Comparison of ENCODE assay signal across 2 cellular contexts in the genomic region with DNA sequence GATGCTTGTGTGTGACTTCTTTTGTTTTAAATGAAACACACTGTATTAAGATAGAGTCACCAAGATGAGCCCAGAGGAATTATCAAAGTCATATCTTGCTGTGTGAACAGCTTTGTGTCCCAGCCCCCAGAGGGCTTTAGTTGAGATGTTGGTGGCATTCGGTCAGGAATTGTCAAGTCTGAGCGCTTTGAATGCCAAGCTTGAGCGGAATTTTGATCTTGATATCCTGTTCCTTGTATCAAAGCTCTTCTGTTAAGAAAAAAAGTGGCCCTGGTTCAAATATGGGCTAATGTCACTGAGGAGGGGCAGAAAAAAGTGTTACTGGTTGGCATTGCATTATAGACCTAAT.
TF ChIP-seq lines count a peak whose summit lies in the region.

No MANE protein-coding gene starts in this region.

TF ChIP-seq in liver, 16 proteins besides CTCF, POLR2A, EP300 and RAD21:
- TF ChIP-seq SP1 (IDR thresholded peaks at IDR 0.05) (no peak), HNF4G (IDR thresholded peaks at IDR 0.05) (no peak), EGR1 (IDR thresholded peaks at IDR 0.05; ENCODE audit: low read depth in 2 of 2) (no peak), YY1 (IDR thresholded peaks at IDR 0.05) (no peak), RXRA (IDR thresholded peaks at IDR 0.05) (no peak), JUND (IDR thresholded peaks at IDR 0.05) (no peak), GABPA (IDR thresholded peaks at IDR 0.05 in 1 of 2, conservative IDR thresholded peaks at IDR 0.05 in 1 of 2) (no peak), TAF1 (conservative IDR thresholded peaks at IDR 0.05) (no peak), NR2F2 (IDR thresholded peaks at IDR 0.05) (no peak)
- TF ChIP-seq, protein P1, sequence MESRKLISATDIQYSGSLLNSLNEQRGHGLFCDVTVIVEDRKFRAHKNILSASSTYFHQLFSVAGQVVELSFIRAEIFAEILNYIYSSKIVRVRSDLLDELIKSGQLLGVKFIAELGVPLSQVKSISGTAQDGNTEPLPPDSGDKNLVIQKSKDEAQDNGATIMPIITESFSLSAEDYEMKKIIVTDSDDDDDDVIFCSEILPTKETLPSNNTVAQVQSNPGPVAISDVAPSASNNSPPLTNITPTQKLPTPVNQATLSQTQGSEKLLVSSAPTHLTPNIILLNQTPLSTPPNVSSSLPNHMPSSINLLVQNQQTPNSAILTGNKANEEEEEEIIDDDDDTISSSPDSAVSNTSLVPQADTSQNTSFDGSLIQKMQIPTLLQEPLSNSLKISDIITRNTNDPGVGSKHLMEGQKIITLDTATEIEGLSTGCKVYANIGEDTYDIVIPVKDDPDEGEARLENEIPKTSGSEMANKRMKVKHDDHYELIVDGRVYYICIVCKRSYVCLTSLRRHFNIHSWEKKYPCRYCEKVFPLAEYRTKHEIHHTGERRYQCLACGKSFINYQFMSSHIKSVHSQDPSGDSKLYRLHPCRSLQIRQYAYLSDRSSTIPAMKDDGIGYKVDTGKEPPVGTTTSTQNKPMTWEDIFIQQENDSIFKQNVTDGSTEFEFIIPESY (IDR thresholded peaks at IDR 0.05), result no peak
- TF ChIP-seq, protein P2, sequence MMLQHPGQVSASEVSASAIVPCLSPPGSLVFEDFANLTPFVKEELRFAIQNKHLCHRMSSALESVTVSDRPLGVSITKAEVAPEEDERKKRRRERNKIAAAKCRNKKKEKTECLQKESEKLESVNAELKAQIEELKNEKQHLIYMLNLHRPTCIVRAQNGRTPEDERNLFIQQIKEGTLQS (IDR thresholded peaks at IDR 0.05), result no peak
- TF ChIP-seq, protein P3, sequence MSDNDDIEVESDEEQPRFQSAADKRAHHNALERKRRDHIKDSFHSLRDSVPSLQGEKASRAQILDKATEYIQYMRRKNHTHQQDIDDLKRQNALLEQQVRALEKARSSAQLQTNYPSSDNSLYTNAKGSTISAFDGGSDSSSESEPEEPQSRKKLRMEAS (IDR thresholded peaks at IDR 0.05), result no peak
TF ChIP-seq in liver: peak in this region for 0.

TF ChIP-seq in HepG2, 621 proteins besides CTCF, POLR2A, EP300 and RAD21 (continues in another document):
- TF ChIP-seq HMG20B (CRISPR knock-in tag; conservative IDR thresholded peaks at IDR 0.05) (no peak), MAF1 (CRISPR knock-in tag; IDR thresholded peaks at IDR 0.05; ENCODE audit: borderline replicate concordance) (no peak), PCBP2 (optimal IDR thresholded peaks at IDR 0.05; ENCODE audit: low read depth, low read length, poor library complexity, severe bottlenecking) (no peak), RARG (CRISPR knock-in tag; IDR thresholded peaks at IDR 0.05; ENCODE audit: low read depth) (no peak), NPAS2 (CRISPR knock-in tag; IDR thresholded peaks at IDR 0.05; ENCODE audit: borderline replicate concordance) (no peak), MEIS2 (CRISPR knock-in tag; IDR thresholded peaks at IDR 0.05) (no peak), AGO1 (IDR thresholded peaks at IDR 0.05; ENCODE audit: low read depth, low read length, poor library complexity, severe bottlenecking) (no peak), SIX1 (CRISPR knock-in tag; IDR thresholded peaks at IDR 0.05; ENCODE audit: borderline replicate concordance) (no peak), ZMYM4 (CRISPR knock-in tag; IDR thresholded peaks at IDR 0.05) (no peak)
- TF ChIP-seq, protein P4, sequence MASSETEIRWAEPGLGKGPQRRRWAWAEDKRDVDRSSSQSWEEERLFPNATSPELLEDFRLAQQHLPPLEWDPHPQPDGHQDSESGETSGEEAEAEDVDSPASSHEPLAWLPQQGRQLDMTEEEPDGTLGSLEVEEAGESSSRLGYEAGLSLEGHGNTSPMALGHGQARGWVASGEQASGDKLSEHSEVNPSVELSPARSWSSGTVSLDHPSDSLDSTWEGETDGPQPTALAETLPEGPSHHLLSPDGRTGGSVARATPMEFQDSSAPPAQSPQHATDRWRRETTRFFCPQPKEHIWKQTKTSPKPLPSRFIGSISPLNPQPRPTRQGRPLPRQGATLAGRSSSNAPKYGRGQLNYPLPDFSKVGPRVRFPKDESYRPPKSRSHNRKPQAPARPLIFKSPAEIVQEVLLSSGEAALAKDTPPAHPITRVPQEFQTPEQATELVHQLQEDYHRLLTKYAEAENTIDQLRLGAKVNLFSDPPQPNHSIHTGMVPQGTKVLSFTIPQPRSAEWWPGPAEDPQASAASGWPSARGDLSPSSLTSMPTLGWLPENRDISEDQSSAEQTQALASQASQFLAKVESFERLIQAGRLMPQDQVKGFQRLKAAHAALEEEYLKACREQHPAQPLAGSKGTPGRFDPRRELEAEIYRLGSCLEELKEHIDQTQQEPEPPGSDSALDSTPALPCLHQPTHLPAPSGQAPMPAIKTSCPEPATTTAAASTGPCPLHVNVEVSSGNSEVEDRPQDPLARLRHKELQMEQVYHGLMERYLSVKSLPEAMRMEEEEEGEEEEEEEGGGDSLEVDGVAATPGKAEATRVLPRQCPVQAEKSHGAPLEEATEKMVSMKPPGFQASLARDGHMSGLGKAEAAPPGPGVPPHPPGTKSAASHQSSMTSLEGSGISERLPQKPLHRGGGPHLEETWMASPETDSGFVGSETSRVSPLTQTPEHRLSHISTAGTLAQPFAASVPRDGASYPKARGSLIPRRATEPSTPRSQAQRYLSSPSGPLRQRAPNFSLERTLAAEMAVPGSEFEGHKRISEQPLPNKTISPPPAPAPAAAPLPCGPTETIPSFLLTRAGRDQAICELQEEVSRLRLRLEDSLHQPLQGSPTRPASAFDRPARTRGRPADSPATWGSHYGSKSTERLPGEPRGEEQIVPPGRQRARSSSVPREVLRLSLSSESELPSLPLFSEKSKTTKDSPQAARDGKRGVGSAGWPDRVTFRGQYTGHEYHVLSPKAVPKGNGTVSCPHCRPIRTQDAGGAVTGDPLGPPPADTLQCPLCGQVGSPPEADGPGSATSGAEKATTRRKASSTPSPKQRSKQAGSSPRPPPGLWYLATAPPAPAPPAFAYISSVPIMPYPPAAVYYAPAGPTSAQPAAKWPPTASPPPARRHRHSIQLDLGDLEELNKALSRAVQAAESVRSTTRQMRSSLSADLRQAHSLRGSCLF (CRISPR knock-in tag; IDR thresholded peaks at IDR 0.05; ENCODE audit: borderline replicate concordance), result no peak
- TF ChIP-seq, protein P5, sequence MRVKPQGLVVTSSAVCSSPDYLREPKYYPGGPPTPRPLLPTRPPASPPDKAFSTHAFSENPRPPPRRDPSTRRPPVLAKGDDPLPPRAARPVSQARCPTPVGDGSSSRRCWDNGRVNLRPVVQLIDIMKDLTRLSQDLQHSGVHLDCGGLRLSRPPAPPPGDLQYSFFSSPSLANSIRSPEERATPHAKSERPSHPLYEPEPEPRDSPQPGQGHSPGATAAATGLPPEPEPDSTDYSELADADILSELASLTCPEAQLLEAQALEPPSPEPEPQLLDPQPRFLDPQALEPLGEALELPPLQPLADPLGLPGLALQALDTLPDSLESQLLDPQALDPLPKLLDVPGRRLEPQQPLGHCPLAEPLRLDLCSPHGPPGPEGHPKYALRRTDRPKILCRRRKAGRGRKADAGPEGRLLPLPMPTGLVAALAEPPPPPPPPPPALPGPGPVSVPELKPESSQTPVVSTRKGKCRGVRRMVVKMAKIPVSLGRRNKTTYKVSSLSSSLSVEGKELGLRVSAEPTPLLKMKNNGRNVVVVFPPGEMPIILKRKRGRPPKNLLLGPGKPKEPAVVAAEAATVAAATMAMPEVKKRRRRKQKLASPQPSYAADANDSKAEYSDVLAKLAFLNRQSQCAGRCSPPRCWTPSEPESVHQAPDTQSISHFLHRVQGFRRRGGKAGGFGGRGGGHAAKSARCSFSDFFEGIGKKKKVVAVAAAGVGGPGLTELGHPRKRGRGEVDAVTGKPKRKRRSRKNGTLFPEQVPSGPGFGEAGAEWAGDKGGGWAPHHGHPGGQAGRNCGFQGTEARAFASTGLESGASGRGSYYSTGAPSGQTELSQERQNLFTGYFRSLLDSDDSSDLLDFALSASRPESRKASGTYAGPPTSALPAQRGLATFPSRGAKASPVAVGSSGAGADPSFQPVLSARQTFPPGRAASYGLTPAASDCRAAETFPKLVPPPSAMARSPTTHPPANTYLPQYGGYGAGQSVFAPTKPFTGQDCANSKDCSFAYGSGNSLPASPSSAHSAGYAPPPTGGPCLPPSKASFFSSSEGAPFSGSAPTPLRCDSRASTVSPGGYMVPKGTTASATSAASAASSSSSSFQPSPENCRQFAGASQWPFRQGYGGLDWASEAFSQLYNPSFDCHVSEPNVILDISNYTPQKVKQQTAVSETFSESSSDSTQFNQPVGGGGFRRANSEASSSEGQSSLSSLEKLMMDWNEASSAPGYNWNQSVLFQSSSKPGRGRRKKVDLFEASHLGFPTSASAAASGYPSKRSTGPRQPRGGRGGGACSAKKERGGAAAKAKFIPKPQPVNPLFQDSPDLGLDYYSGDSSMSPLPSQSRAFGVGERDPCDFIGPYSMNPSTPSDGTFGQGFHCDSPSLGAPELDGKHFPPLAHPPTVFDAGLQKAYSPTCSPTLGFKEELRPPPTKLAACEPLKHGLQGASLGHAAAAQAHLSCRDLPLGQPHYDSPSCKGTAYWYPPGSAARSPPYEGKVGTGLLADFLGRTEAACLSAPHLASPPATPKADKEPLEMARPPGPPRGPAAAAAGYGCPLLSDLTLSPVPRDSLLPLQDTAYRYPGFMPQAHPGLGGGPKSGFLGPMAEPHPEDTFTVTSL (CRISPR knock-in tag; IDR thresholded peaks at IDR 0.05; ENCODE audit: borderline replicate concordance), result no peak
- TF ChIP-seq, protein P1 (CRISPR knock-in tag; IDR thresholded peaks at IDR 0.05), result no peak
- TF ChIP-seq, protein P6, sequence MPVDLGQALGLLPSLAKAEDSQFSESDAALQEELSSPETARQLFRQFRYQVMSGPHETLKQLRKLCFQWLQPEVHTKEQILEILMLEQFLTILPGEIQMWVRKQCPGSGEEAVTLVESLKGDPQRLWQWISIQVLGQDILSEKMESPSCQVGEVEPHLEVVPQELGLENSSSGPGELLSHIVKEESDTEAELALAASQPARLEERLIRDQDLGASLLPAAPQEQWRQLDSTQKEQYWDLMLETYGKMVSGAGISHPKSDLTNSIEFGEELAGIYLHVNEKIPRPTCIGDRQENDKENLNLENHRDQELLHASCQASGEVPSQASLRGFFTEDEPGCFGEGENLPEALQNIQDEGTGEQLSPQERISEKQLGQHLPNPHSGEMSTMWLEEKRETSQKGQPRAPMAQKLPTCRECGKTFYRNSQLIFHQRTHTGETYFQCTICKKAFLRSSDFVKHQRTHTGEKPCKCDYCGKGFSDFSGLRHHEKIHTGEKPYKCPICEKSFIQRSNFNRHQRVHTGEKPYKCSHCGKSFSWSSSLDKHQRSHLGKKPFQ (CRISPR knock-in tag; IDR thresholded peaks at IDR 0.05; ENCODE audit: insufficient replicate concordance), result no peak
- TF ChIP-seq, protein P7, sequence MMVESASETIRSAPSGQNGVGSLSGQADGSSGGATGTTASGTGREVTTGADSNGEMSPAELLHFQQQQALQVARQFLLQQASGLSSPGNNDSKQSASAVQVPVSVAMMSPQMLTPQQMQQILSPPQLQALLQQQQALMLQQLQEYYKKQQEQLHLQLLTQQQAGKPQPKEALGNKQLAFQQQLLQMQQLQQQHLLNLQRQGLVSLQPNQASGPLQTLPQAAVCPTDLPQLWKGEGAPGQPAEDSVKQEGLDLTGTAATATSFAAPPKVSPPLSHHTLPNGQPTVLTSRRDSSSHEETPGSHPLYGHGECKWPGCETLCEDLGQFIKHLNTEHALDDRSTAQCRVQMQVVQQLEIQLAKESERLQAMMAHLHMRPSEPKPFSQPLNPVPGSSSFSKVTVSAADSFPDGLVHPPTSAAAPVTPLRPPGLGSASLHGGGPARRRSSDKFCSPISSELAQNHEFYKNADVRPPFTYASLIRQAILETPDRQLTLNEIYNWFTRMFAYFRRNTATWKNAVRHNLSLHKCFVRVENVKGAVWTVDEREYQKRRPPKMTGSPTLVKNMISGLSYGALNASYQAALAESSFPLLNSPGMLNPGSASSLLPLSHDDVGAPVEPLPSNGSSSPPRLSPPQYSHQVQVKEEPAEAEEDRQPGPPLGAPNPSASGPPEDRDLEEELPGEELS (CRISPR knock-in tag; IDR thresholded peaks at IDR 0.05), result no peak
- TF ChIP-seq, protein P8, sequence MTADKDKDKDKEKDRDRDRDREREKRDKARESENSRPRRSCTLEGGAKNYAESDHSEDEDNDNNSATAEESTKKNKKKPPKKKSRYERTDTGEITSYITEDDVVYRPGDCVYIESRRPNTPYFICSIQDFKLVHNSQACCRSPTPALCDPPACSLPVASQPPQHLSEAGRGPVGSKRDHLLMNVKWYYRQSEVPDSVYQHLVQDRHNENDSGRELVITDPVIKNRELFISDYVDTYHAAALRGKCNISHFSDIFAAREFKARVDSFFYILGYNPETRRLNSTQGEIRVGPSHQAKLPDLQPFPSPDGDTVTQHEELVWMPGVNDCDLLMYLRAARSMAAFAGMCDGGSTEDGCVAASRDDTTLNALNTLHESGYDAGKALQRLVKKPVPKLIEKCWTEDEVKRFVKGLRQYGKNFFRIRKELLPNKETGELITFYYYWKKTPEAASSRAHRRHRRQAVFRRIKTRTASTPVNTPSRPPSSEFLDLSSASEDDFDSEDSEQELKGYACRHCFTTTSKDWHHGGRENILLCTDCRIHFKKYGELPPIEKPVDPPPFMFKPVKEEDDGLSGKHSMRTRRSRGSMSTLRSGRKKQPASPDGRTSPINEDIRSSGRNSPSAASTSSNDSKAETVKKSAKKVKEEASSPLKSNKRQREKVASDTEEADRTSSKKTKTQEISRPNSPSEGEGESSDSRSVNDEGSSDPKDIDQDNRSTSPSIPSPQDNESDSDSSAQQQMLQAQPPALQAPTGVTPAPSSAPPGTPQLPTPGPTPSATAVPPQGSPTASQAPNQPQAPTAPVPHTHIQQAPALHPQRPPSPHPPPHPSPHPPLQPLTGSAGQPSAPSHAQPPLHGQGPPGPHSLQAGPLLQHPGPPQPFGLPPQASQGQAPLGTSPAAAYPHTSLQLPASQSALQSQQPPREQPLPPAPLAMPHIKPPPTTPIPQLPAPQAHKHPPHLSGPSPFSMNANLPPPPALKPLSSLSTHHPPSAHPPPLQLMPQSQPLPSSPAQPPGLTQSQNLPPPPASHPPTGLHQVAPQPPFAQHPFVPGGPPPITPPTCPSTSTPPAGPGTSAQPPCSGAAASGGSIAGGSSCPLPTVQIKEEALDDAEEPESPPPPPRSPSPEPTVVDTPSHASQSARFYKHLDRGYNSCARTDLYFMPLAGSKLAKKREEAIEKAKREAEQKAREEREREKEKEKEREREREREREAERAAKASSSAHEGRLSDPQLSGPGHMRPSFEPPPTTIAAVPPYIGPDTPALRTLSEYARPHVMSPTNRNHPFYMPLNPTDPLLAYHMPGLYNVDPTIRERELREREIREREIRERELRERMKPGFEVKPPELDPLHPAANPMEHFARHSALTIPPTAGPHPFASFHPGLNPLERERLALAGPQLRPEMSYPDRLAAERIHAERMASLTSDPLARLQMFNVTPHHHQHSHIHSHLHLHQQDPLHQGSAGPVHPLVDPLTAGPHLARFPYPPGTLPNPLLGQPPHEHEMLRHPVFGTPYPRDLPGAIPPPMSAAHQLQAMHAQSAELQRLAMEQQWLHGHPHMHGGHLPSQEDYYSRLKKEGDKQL (CRISPR knock-in tag; IDR thresholded peaks at IDR 0.05; ENCODE audit: low read depth), result no peak
